In genomic region chr15:42273900-42274692, GRCh38 we compare ENCODE assay signal across 8 cellular contexts. TPM values are rescaled to one million over a fixed set of nuclear protein-coding genes. Genes with fewer than 3 reads are reported as not detected.
DNase-seq lines count a peak whose midpoint lies in the region; ATAC-seq lines count a peak whose summit lies in the region.

No MANE protein-coding gene starts in this region.

- H3K4me3 ChIP-seq in esophagus (ENCODE audit: low read depth in 1 of 2, low read length in 2 of 2) = peak overlapping the region; percentile 74 to 93
- peak overlapping the region; percentile 67 to 99 for H3K4me3 ChIP-seq in muscle layer of colon (ENCODE audit: low read depth in 1 of 2, low read length in 2 of 2)

- H3K27ac ChIP-seq in esophagus (ENCODE audit: low read depth in 2 of 2, low read length in 1 of 2) = peak overlapping the region; percentile 98 to 100
- H3K27ac ChIP-seq in muscle layer of colon (ENCODE audit: low read depth, low read length) = peak overlapping the region; percentile 99

- H3K4me1 ChIP-seq in esophagus (ENCODE audit: control insufficient read depth in 2 of 2, insufficient read depth in 2 of 2, low read length in 1 of 2) (no peaks in the 10 kb centered on the region), muscle layer of colon (ENCODE audit: insufficient read depth, low read length) (peaks cover 41% of the 10 kb centered on the region)

- 2 to 3% methylated on average over 26 of the region's 26 CpGs for WGBS in esophagus, 2 donors

- peak; percentile 23 for ATAC-seq in HG03066 (IDR thresholded peaks at IDR 0.05; ENCODE audit: low read depth, unreplicated experiment)

- peak overlapping the region; percentile 100 for H3K9ac ChIP-seq in muscle layer of colon (ENCODE audit: low read length)

- H3K9me3 ChIP-seq in esophagus (ENCODE audit: control insufficient read depth in 2 of 2, insufficient read depth in 1 of 2, low read depth in 1 of 2, low read length in 1 of 2) = no peaks in the 10 kb centered on the region
- no peaks in the 10 kb centered on the region for H3K9me3 ChIP-seq in muscle layer of colon (ENCODE audit: low read length)

- no peaks in the 10 kb centered on the region for H3K27me3 ChIP-seq in esophagus (ENCODE audit: control insufficient read depth in 1 of 2, insufficient read depth in 2 of 2, low read length in 2 of 2)
- no peaks in the 10 kb centered on the region for H3K27me3 ChIP-seq in muscle layer of colon (ENCODE audit: control insufficient read depth in 1 of 2, insufficient read depth in 2 of 2, low read length in 2 of 2)

- DNase-seq in DMS79 treated with DMSO at 0.1 percent for 48 hours (lab: John Stamatoyannopoulos, UW) = peak; percentile 46
- DNase-seq in DMS79 (lab: John Stamatoyannopoulos, UW) = no peak
- DNase-seq in NOMO-1 treated with dmso at 0.1 percent for 144 hours (lab: John Stamatoyannopoulos, UW; ENCODE audit: unreplicated experiment) = peak; percentile 77
- DNase-seq in activated T-cell treated with anti-CD3 and anti-CD28 coated beads for 48 hours (ENCODE audit: low read depth) = peak; percentile 52
- DNase-seq in stimulated activated CD8-positive, alpha-beta memory T cell treated with anti-CD3 and anti-CD28 coated beads, Interleukin-7, amount 100 ng/mL, for 1 hour (ENCODE audit: low read depth in 2 of 2) = peak; percentile 24 to 25

- peaks cover 0 to 2% of the 10 kb centered on the region in 2 donors for H3K36me3 ChIP-seq in esophagus (ENCODE audit: control insufficient read depth in 2 of 2, insufficient read depth in 2 of 2, low read length in 1 of 2)
- peaks cover 3% of the 10 kb centered on the region for H3K36me3 ChIP-seq in muscle layer of colon (ENCODE audit: insufficient read depth, low read length)

RNA-seq across cellular contexts. Expression of gene TMEM87A, which starts 0.9 kb away (rescaled TPM):
- polyA plus RNA-seq in esophagus = 10 to 100 TPM; 23.9 to 39.6 TPM

RNA-seq across cellular contexts. Expression of gene GANC, which starts 1.1 kb away (rescaled TPM):
- polyA plus RNA-seq in esophagus = 10 to 100 TPM; 11.9 to 14.1 TPM
